8 cellular contexts compared by ENCODE assay signal in genomic region chr16:4768549-4769305, GRCh38. TPM values are rescaled to one million over a fixed set of nuclear protein-coding genes. Genes with fewer than 3 reads are reported as not detected.
DNase-seq lines count a peak whose midpoint lies in the region; ATAC-seq and TF ChIP-seq lines count a peak whose summit lies in the region.

No MANE protein-coding gene starts in this region.

- peaks cover 12 to 39% (median 32%) of the 10 kb centered on the region in 9 donors for H3K4me1 ChIP-seq in heart right ventricle
- peaks cover 11 to 37% (median 26%) of the 10 kb centered on the region in 4 donors for H3K4me1 ChIP-seq in transverse colon

- CTCF ChIA-PET in GM10248 (lab: Yijun Ruan, JAX) = interaction anchor here (1.0 to 1.8 kb wide), 6 partner anchors 9 to 151 kb away, joined by 3 to 5 read pairs (median 3); partner anchors contain the start of genes ANKS3, DNAAF8 and MGRN1

- TF ChIP-seq EP300 in transverse colon (IDR thresholded peaks at IDR 0.05; ENCODE audit: low read depth) = no peak

- H3K27ac ChIP-seq in heart right ventricle = peak overlapping the region; percentile 7 to 93 (median 88)
- H3K27ac ChIP-seq in transverse colon = peak overlapping the region; percentile 91 to 96 (median 93)

- TF ChIP-seq CTCF in GM10248 (IDR thresholded peaks at IDR 0.05; ENCODE audit: control extremely low read depth, extremely low read depth, low read depth, missing control alignments) = no peak
- TF ChIP-seq CTCF in heart right ventricle (IDR thresholded peaks at IDR 0.05) = no peak
- TF ChIP-seq CTCF in transverse colon (IDR thresholded peaks at IDR 0.05) = no peak

- H3K9me3 ChIP-seq in heart right ventricle (no peaks in the 10 kb centered on the region), transverse colon (no peaks in the 10 kb centered on the region)

- POLR2A ChIA-PET in GM10248 (lab: Yijun Ruan, JAX) = interaction anchor here (0.6 to 1.4 kb wide), 6 partner anchors 8 to 515 kb away, joined by 3 to 5 read pairs (median 3); partner anchors contain the start of genes DNAAF8 and NAGPA

- ATAC-seq in HG02610 (IDR thresholded peaks at IDR 0.05; ENCODE audit: unreplicated experiment) = peak; percentile 70
- ATAC-seq in heart right ventricle = peak; percentile 87 to 97 (median 94)

- H3K4me3 ChIP-seq in heart right ventricle (peak overlapping the region; percentile 25 to 97 (median 81)), transverse colon (peak overlapping the region; percentile 49 to 93 (median 72))

- H3K36me3 ChIP-seq in heart right ventricle = peaks cover 0 to 17% (median 3%) of the 10 kb centered on the region in 9 donors
- H3K36me3 ChIP-seq in transverse colon = peaks cover 0 to 5% (median 0%) of the 10 kb centered on the region in 4 donors

- 4 to 5% methylated on average over 48 of the region's 48 CpGs for WGBS in heart right ventricle, 2 donors
- WGBS in transverse colon (ENCODE audit: low coverage in 1 of 2), 2 donors = 4 to 13% methylated on average over 14 to 45 of the region's 48 CpGs

- DNase-seq in GM10248 (ENCODE audit: extremely low spot score) (peak; percentile 92), NCI-H1105 treated with DMSO at 0.1 percent for 48 hours (lab: John Stamatoyannopoulos, UW) (peak; percentile 85), T follicular helper cell (ENCODE audit: low read depth) (peak; percentile 70), amniotic epithelial cell (ENCODE audit: low read depth) (peak; percentile 91), heart right ventricle (peak; percentile 98 to 99), pons (ENCODE audit: low spot score) (peak; percentile 94), transverse colon (peak; percentile 99)

- peak; percentile 89 for TF ChIP-seq POLR2A in transverse colon (IDR thresholded peaks at IDR 0.05)

- intact Hi-C loops in heart right ventricle (cut with DNase I) (loop anchor here in 3 of 10 donors (5.0 kb wide), 3 partner anchors 34 to 189 kb away; partner anchors contain the start of genes ROGDI (in 3 of the 3), ANKS3 (in 1 of the 3), DNAAF8 (in 1 of the 3) and SEC14L5 (in 1 of the 3)), transverse colon (cut with DNase I; ENCODE audit: low total_unique reads) (loop anchor here (5.0 kb wide), 1 partner anchor 34 kb away; the partner anchor contains the start of gene ROGDI)

- H3K27me3 ChIP-seq in heart right ventricle = no peaks in the 10 kb centered on the region
- no peaks in the 10 kb centered on the region for H3K27me3 ChIP-seq in transverse colon

- in situ Hi-C loops in transverse colon (cut with MboI; ENCODE audit: low pct_ligation_motif_present in 1 of 4, low pct_unique_long_range_greater_than_20kb in 1 of 4, low sequenced_read_pairs in 3 of 4) = no loop called here

RNA-seq across cellular contexts. Expression of gene ZNF500, which starts 1.8 kb away (rescaled TPM):
- total RNA-seq in heart right ventricle (1 to 10 TPM; 4.3 to 9.9 (median 8.1) TPM), transverse colon (10 to 100 TPM in 3 of 4 donors, 1 to 10 TPM in 1; 9.7 to 31.2 (median 11.6) TPM)
- polyA plus RNA-seq in heart right ventricle = 10 to 100 TPM in 1 of 2 donors, 1 to 10 TPM in 1; 3.8 to 10.5 TPM

RNA-seq across cellular contexts. Expression of gene SEPTIN12, which starts 19.4 kb away (rescaled TPM):
- 1 to 10 TPM in 1 of 10 donors, not detected in 9; 1.3 TPM for total RNA-seq in heart right ventricle
- polyA plus RNA-seq in heart right ventricle = not detected
- not detected for total RNA-seq in transverse colon

RNA-seq across cellular contexts. Expression of gene SMIM22, which starts 26.4 kb away (rescaled TPM):
- total RNA-seq in heart right ventricle (not detected), transverse colon (100 to 1,000 TPM in 3 of 4 donors, 10 to 100 TPM in 1; 88.0 to 450 (median 252) TPM)
- under 1 TPM in 1 of 2 donors, not detected in 1; 0.73 TPM for polyA plus RNA-seq in heart right ventricle

RNA-seq across cellular contexts. Expression of gene ROGDI, which starts 33.7 kb away (rescaled TPM):
- total RNA-seq in heart right ventricle (100 to 1,000 TPM in 4 of 10 donors, 10 to 100 TPM in 6; 77.6 to 123 (median 96.9) TPM), transverse colon (10 to 100 TPM; 28.1 to 75.2 (median 43.7) TPM)
- 100 to 1,000 TPM in 1 of 2 donors, 10 to 100 TPM in 1; 44.1 to 148 TPM for polyA plus RNA-seq in heart right ventricle

RNA-seq across cellular contexts. Expression of gene DNAAF8, which starts 34.4 kb away (rescaled TPM):
- 1 to 10 TPM in 4 of 10 donors, under 1 TPM in 4, not detected in 2; 0.32 to 1.9 (median 1.1) TPM for total RNA-seq in heart right ventricle
- polyA plus RNA-seq in heart right ventricle = 1 to 10 TPM; 1.1 to 1.3 TPM
- 1 to 10 TPM in 1 of 4 donors, under 1 TPM in 2, not detected in 1; 0.55 to 2.9 (median 0.60) TPM for total RNA-seq in transverse colon

Comparison
In these comparisons a context has a peak if more than half of its experiments do, and no peak if none do; other contexts are left out.
1. Peak in every context shown above with its lines: DNase-seq, ATAC-seq, H3K4me3 ChIP-seq and H3K27ac ChIP-seq.
2. RNA of gene SMIM22, which starts 26.4 kb away (total RNA-seq): 88.0 to 450 TPM in transverse colon; not detected in heart right ventricle; every median in the first group is over 10 times any median in the second.